14 cellular contexts compared by ENCODE assay signal in genomic region chr20:49583343-49583668, GRCh38. TPM values are rescaled to one million over a fixed set of nuclear protein-coding genes. Genes with fewer than 3 reads are reported as not detected.
DNase-seq lines count a peak whose midpoint lies in the region; ATAC-seq and TF ChIP-seq lines count a peak whose summit lies in the region.
"Had no signal": no experiment of that assay in that cellular context is flagged by ENCODE, and none has a peak within 500 bp of the region (broad histone marks: within the 10 kb centered on the region; RNA-seq: fewer than 3 reads in every experiment).

No MANE protein-coding gene starts in this region.

- DNase-seq in left ventricle myocardium inferior (no peak), cardiac septum (ENCODE audit: low spot score) (no peak), ascending aorta (ENCODE audit: low spot score in 2 of 2) (no peak), lower lobe of right lung (no peak), vagina (ENCODE audit: extremely low spot score in 2 of 2) (no peak), retina (no peak)
- DNase-seq in activated CD8-positive, alpha-beta memory T cell treated with anti-CD3 and anti-CD28 coated beads, Interleukin-2, amount 10 ng/mL, durations not matched to agents 7 days and 5 days, result no peak
- DNase-seq: activated CD4-positive, alpha-beta memory T cell treated with anti-CD3 and anti-CD28 coated beads, Interleukin-2, amount 10 ng/mL, durations not matched to agents 7 days and 5 days; endodermal cell; NCI-H2227 treated with DMSO at 0.1 percent for 48 hours; stimulated activated CD4-positive, alpha-beta T cell treated with anti-CD3 and anti-CD28 coated beads, Interleukin-12 subunit alpha, Interleukin-12 subunit beta, amount 100 ng/mL, for 4 hours had no signal

- H3K27me3 ChIP-seq in left ventricle myocardium inferior (ENCODE audit: low read depth) (no peaks in the 10 kb centered on the region), ascending aorta (no peaks in the 10 kb centered on the region), lower lobe of right lung (ENCODE audit: low read depth) (no peaks in the 10 kb centered on the region), vagina (no peaks in the 10 kb centered on the region)
- H3K27me3 ChIP-seq: adrenal gland, Peyer's patch had no signal

- H3K9me3 ChIP-seq in left ventricle myocardium inferior (replicated peaks) (peaks cover 15% of the 10 kb centered on the region), ascending aorta (no peaks in the 10 kb centered on the region), lower lobe of right lung (peaks cover 4% of the 10 kb centered on the region), vagina (peaks cover 3% of the 10 kb centered on the region)
- H3K9me3 ChIP-seq: adrenal gland, Peyer's patch had no signal

- CTCF ChIA-PET in activated CD8-positive, alpha-beta memory T cell treated with anti-CD3 and anti-CD28 coated beads, Interleukin-2, amount 10 ng/mL, durations not matched to agents 7 days and 5 days (lab: Charles Lee), result interaction anchor here (0.9 to 10.6 kb wide), 4 partner anchors 8 to 42 kb away, joined by 3 to 55 read pairs (median 6); no protein-coding TSS in a partner anchor

- H3K36me3 ChIP-seq in left ventricle myocardium inferior, result no peaks in the 10 kb centered on the region
- H3K36me3 ChIP-seq in ascending aorta, result no peaks in the 10 kb centered on the region
- H3K36me3 ChIP-seq in lower lobe of right lung, result no peaks in the 10 kb centered on the region
- no peaks in the 10 kb centered on the region for H3K36me3 ChIP-seq in vagina
- H3K36me3 ChIP-seq: adrenal gland, Peyer's patch had no signal

- no peak overlapping the region for H3K4me3 ChIP-seq in left ventricle myocardium inferior
- H3K4me3 ChIP-seq in ascending aorta, result no peak overlapping the region
- no peak overlapping the region for H3K4me3 ChIP-seq in lower lobe of right lung
- H3K4me3 ChIP-seq in vagina, result no peak overlapping the region
- H3K4me3 ChIP-seq: adrenal gland, Peyer's patch had no signal

- H3K27me3 Mint-ChIP-seq in activated CD8-positive, alpha-beta memory T cell treated with anti-CD3 and anti-CD28 coated beads, Interleukin-2, amount 10 ng/mL, durations not matched to agents 7 days and 5 days, result no peaks in the 10 kb centered on the region

- H3K4me1 ChIP-seq in left ventricle myocardium inferior (peaks cover 41% of the 10 kb centered on the region), ascending aorta (peaks cover 31 to 81% of the 10 kb centered on the region in 2 donors), lower lobe of right lung (peaks cover 61% of the 10 kb centered on the region), vagina (peaks cover 56% of the 10 kb centered on the region)

- H3K9me3 Mint-ChIP-seq in activated CD8-positive, alpha-beta memory T cell treated with anti-CD3 and anti-CD28 coated beads, Interleukin-2, amount 10 ng/mL, durations not matched to agents 7 days and 5 days (ENCODE audit: low read depth), result peaks cover 3% of the 10 kb centered on the region

- H3K27ac ChIP-seq in left ventricle myocardium inferior (replicated peaks) (peak overlapping the region; percentile 83), ascending aorta (peak overlapping the region; percentile 97 to 100), lower lobe of right lung (peak overlapping the region; percentile 5), vagina (peak overlapping the region; percentile 1)

- intact Hi-C loops in left ventricle myocardium inferior (cut with micrococcal nuclease), result no loop called here
- intact Hi-C loops in cardiac septum (cut with DNase I), result no loop called here
- intact Hi-C loops in ascending aorta (cut with DNase I), result loop anchor here (10.0 kb wide), 1 partner anchor 441 kb away; no protein-coding TSS in a partner anchor
- intact Hi-C loops in lower lobe of right lung (cut with DNase I), result no loop called here
- intact Hi-C loops in vagina (cut with DNase I), result no loop called here

- ATAC-seq in lower lobe of right lung, result no peak
- no peak for ATAC-seq in HG02678 (IDR thresholded peaks at IDR 0.05; ENCODE audit: unreplicated experiment)
- ATAC-seq in activated CD8-positive, alpha-beta memory T cell treated with anti-CD3 and anti-CD28 coated beads, Interleukin-2, amount 10 ng/mL, durations not matched to agents 7 days and 5 days, result no peak

- no peak for TF ChIP-seq POLR2A in vagina (IDR thresholded peaks at IDR 0.05)

- no peak overlapping the region for H3K27ac Mint-ChIP-seq in activated CD8-positive, alpha-beta memory T cell treated with anti-CD3 and anti-CD28 coated beads, Interleukin-2, amount 10 ng/mL, durations not matched to agents 7 days and 5 days
- H3K27ac Mint-ChIP-seq: activated CD4-positive, alpha-beta memory T cell treated with anti-CD3 and anti-CD28 coated beads, Interleukin-2, amount 10 ng/mL, durations not matched to agents 7 days and 5 days; endodermal cell had no signal

- H3K36me3 Mint-ChIP-seq in activated CD8-positive, alpha-beta memory T cell treated with anti-CD3 and anti-CD28 coated beads, Interleukin-2, amount 10 ng/mL, durations not matched to agents 7 days and 5 days, result peaks cover 9% of the 10 kb centered on the region

- no peak for TF ChIP-seq CTCF in left ventricle myocardium inferior (IDR thresholded peaks at IDR 0.05; ENCODE audit: borderline replicate concordance)
- no peak for TF ChIP-seq CTCF in ascending aorta (IDR thresholded peaks at IDR 0.05)
- no peak for TF ChIP-seq CTCF in lower lobe of right lung (IDR thresholded peaks at IDR 0.05)
- TF ChIP-seq CTCF in vagina (IDR thresholded peaks at IDR 0.05), result no peak

- no peak overlapping the region for H3K4me3 Mint-ChIP-seq in activated CD8-positive, alpha-beta memory T cell treated with anti-CD3 and anti-CD28 coated beads, Interleukin-2, amount 10 ng/mL, durations not matched to agents 7 days and 5 days
- H3K4me3 Mint-ChIP-seq: activated CD4-positive, alpha-beta memory T cell treated with anti-CD3 and anti-CD28 coated beads, Interleukin-2, amount 10 ng/mL, durations not matched to agents 7 days and 5 days; endodermal cell had no signal

- H3K4me1 Mint-ChIP-seq in activated CD8-positive, alpha-beta memory T cell treated with anti-CD3 and anti-CD28 coated beads, Interleukin-2, amount 10 ng/mL, durations not matched to agents 7 days and 5 days, result peaks cover 38% of the 10 kb centered on the region
- H3K4me1 Mint-ChIP-seq: endodermal cell had no signal

RNA-seq across cellular contexts. Expression of gene PTGIS, which starts 15.4 kb away (rescaled TPM):
- total RNA-seq in left ventricle myocardium inferior (26.3 TPM), cardiac septum (37.6 TPM), ascending aorta (288 TPM), lower lobe of right lung (41.2 TPM), vagina (51.1 TPM)
- 10 to 100 TPM in 1 of 2 experiments, 1 to 10 TPM in 1; 3.8 to 15.1 TPM for total RNA-seq in activated CD8-positive, alpha-beta memory T cell treated with anti-CD3 and anti-CD28 coated beads, Interleukin-2, amount 10 ng/mL, durations not matched to agents 7 days and 5 days

Comparison
In these comparisons a context has a peak if more than half of its experiments do, and no peak if none do; other contexts are left out.
1. H3K27ac ChIP-seq: peak in every context shown above with its lines; median percentile 98 in ascending aorta; 83 in left ventricle myocardium inferior; 5 in lower lobe of right lung; 1 in vagina.